Comparison of ENCODE assay signal across 8 cellular contexts in the genomic region with DNA sequence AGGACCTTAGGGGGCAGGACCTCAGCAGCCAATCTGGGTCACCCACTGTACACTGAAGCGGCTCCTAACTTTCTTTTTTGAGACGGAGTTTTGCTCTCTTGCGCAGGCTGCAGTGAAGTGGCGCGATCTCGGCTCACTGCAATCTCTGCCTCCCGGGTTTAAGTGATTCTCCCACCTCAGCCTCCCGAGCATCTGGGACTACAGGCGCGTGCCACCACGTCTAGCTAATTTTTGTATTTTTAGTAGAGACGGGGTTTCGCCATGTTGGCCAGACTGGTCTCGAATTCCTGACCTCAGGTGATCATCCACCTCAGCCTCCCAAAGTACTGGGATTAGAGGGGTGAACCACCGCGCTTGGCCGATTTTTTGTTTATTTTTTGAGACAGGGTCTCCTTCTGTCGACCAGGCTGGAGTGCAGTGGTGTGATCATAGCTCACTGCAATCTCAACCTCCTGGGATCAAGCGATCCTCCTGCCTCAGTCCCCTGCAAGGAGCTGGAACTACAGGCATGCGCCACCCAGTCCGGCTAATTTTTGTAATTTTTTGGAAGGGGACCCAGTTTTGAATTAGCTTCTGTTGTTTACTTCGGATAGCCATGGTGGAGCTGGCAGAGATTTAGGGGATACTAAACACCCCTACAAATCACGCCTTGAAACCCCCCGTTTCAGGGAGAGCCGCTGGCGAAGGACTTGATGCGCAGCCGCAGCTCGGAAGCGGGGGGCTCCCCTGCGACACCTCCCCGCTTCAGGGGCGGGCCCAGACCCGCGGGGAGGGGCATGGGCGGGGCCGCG. TPM values are rescaled to one million over a fixed set of nuclear protein-coding genes. Genes with fewer than 3 reads are reported as not detected.
A peak's percentile ranks its signal among the peaks of the same experiment; 100 is the strongest.
DNase-seq lines count a peak whose midpoint lies in the region; ATAC-seq and TF ChIP-seq lines count a peak whose summit lies in the region.

No MANE protein-coding gene starts in this region.

- H3K27ac ChIP-seq in RWPE2 (ENCODE audit: poor library complexity, severe bottlenecking) (peak overlapping the region; percentile 73), fibroblast of lung (ENCODE audit: insufficient read depth, low read length) (no peak overlapping the region), rectal smooth muscle tissue (ENCODE audit: low read depth, low read length) (peak overlapping the region; percentile 87)

- H3K36me3 ChIP-seq in RWPE2 (ENCODE audit: low read depth) (peaks cover 4% of the 10 kb centered on the region), fibroblast of lung (ENCODE audit: control insufficient read depth, insufficient read depth, low read length) (peaks cover 4% of the 10 kb centered on the region), rectal smooth muscle tissue (ENCODE audit: control insufficient read depth, insufficient read depth, low read length) (peaks cover 1% of the 10 kb centered on the region)

- H3K4me1 ChIP-seq in RWPE2 (ENCODE audit: insufficient read depth, poor library complexity, severe bottlenecking) (peaks cover 8% of the 10 kb centered on the region), fibroblast of lung (ENCODE audit: control insufficient read depth, extremely low read depth, insufficient read depth, low read length) (peaks cover 5% of the 10 kb centered on the region), rectal smooth muscle tissue (ENCODE audit: control insufficient read depth, insufficient read depth, low read length) (peaks cover 11% of the 10 kb centered on the region)

- no peak for ATAC-seq in RWPE2 (ENCODE audit: low read depth)
- no peak for ATAC-seq in HG03520 (IDR thresholded peaks at IDR 0.05; ENCODE audit: unreplicated experiment)
- ATAC-seq in HG03108 (IDR thresholded peaks at IDR 0.05; ENCODE audit: unreplicated experiment) = no peak

- H3K9ac ChIP-seq in fibroblast of lung (ENCODE audit: insufficient read depth, low read length) (peak overlapping the region; percentile 5), rectal smooth muscle tissue (ENCODE audit: low read length) (no peak overlapping the region)

- no peak for TF ChIP-seq CTCF in GM12875 (IDR thresholded peaks at IDR 0.05; ENCODE audit: borderline replicate concordance, insufficient read depth, low read depth, low read length)
- no peak for TF ChIP-seq CTCF in RWPE2 (IDR thresholded peaks at IDR 0.05; ENCODE audit: poor library complexity, severe bottlenecking)
- TF ChIP-seq CTCF in fibroblast of lung (conservative IDR thresholded peaks at IDR 0.05 in 1 of 2, IDR thresholded peaks at IDR 0.05 in 1 of 2; ENCODE audit: low read depth in 1 of 2, low read length in 2 of 2) = no peak

- peaks cover 5% of the 10 kb centered on the region for H4K20me1 ChIP-seq in fibroblast of lung (ENCODE audit: control insufficient read depth, extremely low read depth, insufficient read depth, low read length)

- H3K79me2 ChIP-seq in fibroblast of lung (ENCODE audit: control insufficient read depth, insufficient read depth, low read length) = peaks cover 35% of the 10 kb centered on the region

- H3K9me3 ChIP-seq in RWPE2 (ENCODE audit: severe bottlenecking) (no peaks in the 10 kb centered on the region), fibroblast of lung (ENCODE audit: control insufficient read depth, insufficient read depth, low read depth, low read length) (no peaks in the 10 kb centered on the region)

- peak overlapping the region; percentile 89 for H3K4me2 ChIP-seq in fibroblast of lung (ENCODE audit: extremely low read depth, insufficient read depth, low read length)

- H3K4me3 ChIP-seq in GM12875 (ENCODE audit: low read depth, low read length) = peak overlapping the region; percentile 86
- peak overlapping the region; percentile 70 for H3K4me3 ChIP-seq in RWPE2 (ENCODE audit: severe bottlenecking)
- peak overlapping the region; percentile 67 to 100 (median 96) for H3K4me3 ChIP-seq in fibroblast of lung (replicated peaks in 1 of 4; ENCODE audit: control extremely low read depth in 1 of 4, insufficient read depth in 1 of 4, low read depth in 3 of 4, low read length in 4 of 4)
- peak overlapping the region; percentile 89 for H3K4me3 ChIP-seq in rectal smooth muscle tissue (ENCODE audit: low read length)

- DNase-seq in RWPE2 (ENCODE audit: low spot score) = no peak
- peak in 1 of 2 donors; percentile 10 for DNase-seq in fibroblast of lung (ENCODE audit: low read depth in 2 of 2)
- no peak for DNase-seq in activated effector memory CD4-positive, alpha-beta T cell treated with Interleukin-2 at 50 U/mL for 16 hours
- DNase-seq in NCI-H1694 treated with DMSO at 0.1 percent for 48 hours (lab: John Stamatoyannopoulos, UW) = no peak

- H2AFZ ChIP-seq in fibroblast of lung (ENCODE audit: low read length) = peak overlapping the region; percentile 81

- H3K27me3 ChIP-seq in RWPE2 (ENCODE audit: insufficient read depth, poor library complexity, severe bottlenecking) = no peaks in the 10 kb centered on the region
- peaks cover 17% of the 10 kb centered on the region for H3K27me3 ChIP-seq in fibroblast of lung (ENCODE audit: control insufficient read depth, insufficient read depth, low read length)
- H3K27me3 ChIP-seq in rectal smooth muscle tissue (ENCODE audit: control insufficient read depth, insufficient read depth, low read length) = no peaks in the 10 kb centered on the region

RNA-seq across cellular contexts. Expression of gene CLK3, which starts 1.5 kb away (rescaled TPM):
- 30.8 and 43.1 TPM in 2 replicates for total RNA-seq in fibroblast of lung
- 39.9 and 41.4 TPM in 2 replicates for polyA plus RNA-seq in fibroblast of lung
- 40.8 and 43.5 TPM in 2 replicates for polyA plus RNA-seq in fibroblast of lung (2012)
- 145 and 250 TPM in 2 replicates for polyA minus RNA-seq in fibroblast of lung (ENCODE audit: low replicate concordance)
